13 cellular contexts compared by ENCODE assay signal in genomic region chr9:130689572-130689936, GRCh38. TPM values are rescaled to one million over a fixed set of nuclear protein-coding genes. Genes with fewer than 3 reads are reported as not detected.
A peak's percentile ranks its signal among the peaks of the same experiment; 100 is the strongest.
DNase-seq lines count a peak whose midpoint lies in the region; ATAC-seq and TF ChIP-seq lines count a peak whose summit lies in the region.
"Had no signal": no experiment of that assay in that cellular context is flagged by ENCODE, and none has a peak within 500 bp of the region (broad histone marks: within the 10 kb centered on the region; RNA-seq: fewer than 3 reads in every experiment).

No MANE protein-coding gene starts in this region.

- no peak overlapping the region for H3K4me3 Mint-ChIP-seq in neural progenitor cell
- H3K4me3 Mint-ChIP-seq: activated naive CD4-positive, alpha-beta T cell treated with anti-CD3 and anti-CD28 coated beads, Interleukin-2, amount 50 U/mL, for 24 hours had no signal

- no peaks in the 10 kb centered on the region for H3K9me2 ChIP-seq in Loucy (replicated peaks; ENCODE audit: low read depth, low read length)

- H3K36me3 ChIP-seq in Loucy (ENCODE audit: insufficient read depth, low read length), result no peaks in the 10 kb centered on the region
- H3K36me3 ChIP-seq in neural progenitor cell, result no peaks in the 10 kb centered on the region

- CTCF ChIA-PET in AG04450 (lab: Charles Lee), result interaction anchor here (0.6 to 1.9 kb wide), 5 partner anchors 12 to 229 kb away, joined by 3 to 18 read pairs (median 4); no protein-coding TSS in a partner anchor

- ATAC-seq in GM18498 (IDR thresholded peaks at IDR 0.05; ENCODE audit: unreplicated experiment), result no peak

- peaks cover 2% of the 10 kb centered on the region for H3K36me3 Mint-ChIP-seq in neural progenitor cell

- H4K20me1 ChIP-seq in Loucy (ENCODE audit: insufficient read depth, low read length, poor library complexity, severe bottlenecking) (no peaks in the 10 kb centered on the region), neural progenitor cell (ENCODE audit: low read depth) (peaks cover 6% of the 10 kb centered on the region)

- peaks cover 31% of the 10 kb centered on the region for H3K27me3 Mint-ChIP-seq in neural progenitor cell (ENCODE audit: insufficient read depth, low read depth)
- H3K27me3 Mint-ChIP-seq: activated naive CD4-positive, alpha-beta T cell treated with anti-CD3 and anti-CD28 coated beads, Interleukin-2, amount 50 U/mL, for 24 hours had no signal

- H3K4me2 ChIP-seq in Loucy (ENCODE audit: low read depth, low read length, poor library complexity, severe bottlenecking) (no peak overlapping the region), neural progenitor cell (peak overlapping the region; percentile 62)

- H3K9me3 Mint-ChIP-seq in neural progenitor cell, result peaks cover 8% of the 10 kb centered on the region
- H3K9me3 Mint-ChIP-seq: activated naive CD4-positive, alpha-beta T cell treated with anti-CD3 and anti-CD28 coated beads, Interleukin-2, amount 50 U/mL, for 24 hours had no signal

- H3F3A ChIP-seq in Loucy (ENCODE audit: low read depth) (no peaks in the 10 kb centered on the region), neural progenitor cell (ENCODE audit: low read depth) (peaks cover 34% of the 10 kb centered on the region)

- H3K27me3 ChIP-seq in AG04450 (ENCODE audit: control insufficient read depth, insufficient read depth, low read length) (no peaks in the 10 kb centered on the region), Loucy (ENCODE audit: insufficient read depth, low read length, poor library complexity, severe bottlenecking) (no peaks in the 10 kb centered on the region), neural progenitor cell (no peaks in the 10 kb centered on the region)

- H3K4me1 Mint-ChIP-seq in neural progenitor cell, result peaks cover 36% of the 10 kb centered on the region

- POLR2A ChIA-PET in AG04450 (lab: Yijun Ruan, JAX), result interaction anchor here (0.6 kb wide), 1 partner anchor 51 kb away, joined by 7 read pairs; no protein-coding TSS in a partner anchor

- H3K27ac Mint-ChIP-seq in neural progenitor cell, result no peak overlapping the region
- H3K27ac Mint-ChIP-seq: activated B cell treated with CpG ODN at 0.5 μM for 24 hours; activated naive CD4-positive, alpha-beta T cell treated with anti-CD3 and anti-CD28 coated beads, Interleukin-2, amount 50 U/mL, for 24 hours had no signal

- peaks cover 10% of the 10 kb centered on the region for H3K79me2 ChIP-seq in Loucy (ENCODE audit: insufficient read depth, low read length)
- peaks cover 9% of the 10 kb centered on the region for H3K79me2 ChIP-seq in neural progenitor cell (ENCODE audit: low read depth)

- H3K4me1 ChIP-seq in Loucy (ENCODE audit: insufficient read depth, low read length, poor library complexity, severe bottlenecking) (peaks cover 5% of the 10 kb centered on the region), neural progenitor cell (peaks cover 26% of the 10 kb centered on the region)

- no peak for DNase-seq in AG04450 (ENCODE audit: low read depth, low spot score)
- DNase-seq in neural progenitor cell (ENCODE audit: low spot score), result no peak
- no peak for DNase-seq in COLO829 (ENCODE audit: low spot score)
- no peak for DNase-seq in GM19240 (ENCODE audit: insufficient read length, low spot score)
- DNase-seq in NK-92 (lab: John Stamatoyannopoulos, UW; ENCODE audit: unreplicated experiment), result no peak
- DNase-seq: activated B cell treated with CpG ODN at 0.5 μM for 24 hours; stimulated activated CD4-positive, alpha-beta T cell treated with anti-CD3 and anti-CD28 coated beads, Interleukin-2, amount 100 ng/mL, for 48 hours had no signal

- no peak for TF ChIP-seq CTCF in AG04450 (IDR thresholded peaks at IDR 0.05; ENCODE audit: low read depth, low read length)
- no peak for TF ChIP-seq CTCF in Loucy (conservative IDR thresholded peaks at IDR 0.05; ENCODE audit: low read length)
- TF ChIP-seq CTCF in neural progenitor cell (IDR thresholded peaks at IDR 0.05), result no peak

- no peak overlapping the region for H3K9ac ChIP-seq in Loucy (ENCODE audit: low read depth, low read length, poor library complexity, severe bottlenecking)
- H3K9ac ChIP-seq in neural progenitor cell, result no peak overlapping the region

- H3K4me3 ChIP-seq in AG04450 (ENCODE audit: low read depth, low read length) (peak overlapping the region; percentile 42), Loucy (ENCODE audit: low read length, poor library complexity, severe bottlenecking) (no peak overlapping the region), neural progenitor cell (peak overlapping the region; percentile 22)

- H3K27ac ChIP-seq in AG04450 (ENCODE audit: low read depth, low read length), result no peak overlapping the region
- peak overlapping the region; percentile 47 for H3K27ac ChIP-seq in cingulate gyrus (ENCODE audit: low read depth, low read length)
- no peak overlapping the region for H3K27ac ChIP-seq in neural progenitor cell

- peaks cover 11% of the 10 kb centered on the region for H3K9me3 ChIP-seq in AG04450 (ENCODE audit: control insufficient read depth, insufficient read depth, low read length)
- no peaks in the 10 kb centered on the region for H3K9me3 ChIP-seq in Loucy (ENCODE audit: insufficient read depth, low read depth, low read length)
- H3K9me3 ChIP-seq in neural progenitor cell (ENCODE audit: low read depth), result no peaks in the 10 kb centered on the region

- peak overlapping the region; percentile 43; the same call in 1 of the 2 replicates for H2AFZ ChIP-seq in Loucy (ENCODE audit: low read length)
- peak overlapping the region; percentile 95 for H2AFZ ChIP-seq in neural progenitor cell (replicated peaks)

RNA-seq across cellular contexts. Expression of gene EXOSC2, which starts 4.0 kb away (rescaled TPM):
- 22.9 and 29.5 TPM in 2 replicates for polyA plus RNA-seq in AG04450 (2011; rRNA removed)
- 22.7 and 23.0 TPM in 2 replicates for polyA minus RNA-seq in AG04450 (2011; rRNA and poly(A)+ RNA removed)
- total RNA-seq in neural progenitor cell (ENCODE audit: low replicate concordance), result 59.1 and 75.5 TPM in 2 replicates

RNA-seq across cellular contexts. Expression of gene PRDM12, which starts 25.2 kb away (rescaled TPM):
- polyA plus RNA-seq in AG04450 (2011; rRNA removed), result not detected in 2 replicates
- 0.09 TPM in 1 of 2 replicates, not detected in the other for polyA minus RNA-seq in AG04450 (2011; rRNA and poly(A)+ RNA removed)
- total RNA-seq in neural progenitor cell (ENCODE audit: low replicate concordance), result not detected in 2 replicates
- total RNA-seq: activated B cell treated with CpG ODN at 0.5 μM for 24 hours, endothelial cell of umbilical vein, lung microvascular endothelial cell had no signal
- polyA plus RNA-seq: endothelial cell of umbilical vein had no signal
